8 cellular contexts compared by ENCODE assay signal in the genomic region with DNA sequence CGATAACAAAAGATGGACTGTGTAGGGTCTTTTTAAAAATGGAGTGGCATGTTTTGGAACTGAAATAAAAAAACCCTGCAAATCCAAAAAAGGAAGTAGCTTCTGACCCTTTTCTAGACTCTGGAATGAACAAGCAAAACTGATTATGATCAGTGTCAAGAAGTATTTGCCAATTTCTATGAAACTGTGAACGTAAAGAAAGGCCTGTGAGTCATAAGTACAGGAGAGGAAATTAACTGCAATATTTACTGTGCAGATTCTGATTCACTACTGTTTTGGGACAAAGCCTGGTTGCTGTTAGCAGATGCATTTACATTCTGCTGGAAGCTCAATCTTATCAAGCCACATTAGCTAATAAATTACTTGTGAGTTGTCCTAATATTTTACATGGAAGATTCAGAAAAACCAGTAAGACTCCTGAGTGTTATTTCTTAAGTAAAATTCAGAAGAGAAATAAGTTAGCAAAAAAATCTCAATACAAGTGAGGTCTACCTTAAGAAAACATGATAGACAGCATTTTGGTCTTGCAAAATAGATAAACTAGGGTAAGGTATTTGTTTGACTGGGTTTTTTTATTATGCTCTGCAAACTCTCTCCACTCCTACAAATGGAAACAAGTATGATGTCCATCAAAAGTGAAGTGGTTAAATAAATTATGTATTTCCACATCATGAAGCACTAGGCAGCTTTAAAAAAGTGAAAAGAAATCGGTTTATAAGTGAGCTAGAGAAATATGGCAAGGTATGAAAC.
DNase-seq lines count a peak whose midpoint lies in the region; ATAC-seq and FAIRE-seq lines count a peak whose summit lies in the region.

No MANE protein-coding gene starts in this region.

- peak overlapping the region; percentile 62 for H3K4me3 Mint-ChIP-seq in T-helper 2 cell treated with Interferon-gamma antibody and Interleukin-4, amounts not matched to agents 5 μg/mL and 100 μg/mL, for 36 hours

- H3K4me1 Mint-ChIP-seq in T-helper 2 cell treated with Interferon-gamma antibody and Interleukin-4, amounts not matched to agents 5 μg/mL and 100 μg/mL, for 36 hours (ENCODE audit: low read depth), result peaks cover 42% of the 10 kb centered on the region

- FAIRE-seq in islet of Langerhans (lab: Jason Lieb, UNC), result peak; percentile 73

- peak overlapping the region; percentile 82 for H3K27ac Mint-ChIP-seq in T-helper 2 cell treated with Interferon-gamma antibody and Interleukin-4, amounts not matched to agents 5 μg/mL and 100 μg/mL, for 36 hours

- H3K36me3 Mint-ChIP-seq in T-helper 2 cell treated with Interferon-gamma antibody and Interleukin-4, amounts not matched to agents 5 μg/mL and 100 μg/mL, for 36 hours (ENCODE audit: low read depth), result peaks cover 10% of the 10 kb centered on the region

- H3K9me3 Mint-ChIP-seq in T-helper 2 cell treated with Interferon-gamma antibody and Interleukin-4, amounts not matched to agents 5 μg/mL and 100 μg/mL, for 36 hours, result peaks cover under 1% of the 10 kb centered on the region

- no peaks in the 10 kb centered on the region for H3K27me3 Mint-ChIP-seq in T-helper 2 cell treated with Interferon-gamma antibody and Interleukin-4, amounts not matched to agents 5 μg/mL and 100 μg/mL, for 36 hours (ENCODE audit: low read depth)

- ATAC-seq in HG03103 (IDR thresholded peaks at IDR 0.05; ENCODE audit: low read depth, unreplicated experiment), result peak; percentile 81

- DNase-seq in DMS53 (lab: John Stamatoyannopoulos, UW), result peak; percentile 61
- DNase-seq in DMS53 treated with DMSO at 0.1 percent for 48 hours (lab: John Stamatoyannopoulos, UW; ENCODE audit: unreplicated experiment), result no peak
- no peak for DNase-seq in T-helper 2 cell treated with Interferon-gamma antibody and Interleukin-4, amounts not matched to agents 5 μg/mL and 100 μg/mL, for 36 hours (ENCODE audit: low spot score)
- DNase-seq in cortex of kidney (lab: John Stamatoyannopoulos, UW), result no peak
- DNase-seq in OCI-M2 (lab: John Stamatoyannopoulos, UW; ENCODE audit: unreplicated experiment), result no peak
- no peak for DNase-seq in activated CD4-positive, alpha-beta T cell treated with anti-CD3 and anti-CD28 coated beads, Interleukin-2, amount 50 U/mL, for 1 hour
